In genomic region chr18:56248613-56249235, GRCh38 we compare ENCODE assay signal across 11 cellular contexts.
DNase-seq lines count a peak whose midpoint lies in the region; ATAC-seq and FAIRE-seq lines count a peak whose summit lies in the region.
"Had no signal": no experiment of that assay in that cellular context is flagged by ENCODE, and none has a peak within 500 bp of the region (broad histone marks: within the 10 kb centered on the region; RNA-seq: fewer than 3 reads in every experiment).

No MANE protein-coding gene starts in this region.

- no peaks in the 10 kb centered on the region for H4K20me1 ChIP-seq in BLaER1 treated with 17β-estradiol and CSF1 and Interleukin-3, amounts not matched to agents 10 nM and 100 nM

- peak overlapping the region in 7 of 11 experiments; percentile 21 to 64 (median 55); a peak in 13 of 22 replicates for H3K4me2 ChIP-seq in BLaER1 treated with 17β-estradiol and CSF1 and Interleukin-3, amounts not matched to agents 10 nM and 100 nM

- no peak overlapping the region for H3K27ac ChIP-seq in BLaER1 treated with 17β-estradiol and CSF1 and Interleukin-3, amounts not matched to agents 10 nM and 100 nM
- H3K27ac ChIP-seq in KOPT-K1 (ENCODE audit: low read depth, low read length, poor library complexity, severe bottlenecking): peak overlapping the region; percentile 40

- no peak for FAIRE-seq in HTR-8/SVneo (lab: Jason Lieb, UNC)
- FAIRE-seq: keratinocyte had no signal

- no peak overlapping the region for H3K4me3 ChIP-seq in BLaER1 treated with 17β-estradiol and CSF1 and Interleukin-3, amounts not matched to agents 10 nM and 100 nM

- H3K27ac Mint-ChIP-seq in activated CD8-positive, alpha-beta memory T cell treated with anti-CD3 and anti-CD28 coated beads, Interleukin-2, amount 10 ng/mL, durations not matched to agents 7 days and 5 days: no peak overlapping the region

- H3K9me3 Mint-ChIP-seq in activated CD8-positive, alpha-beta memory T cell treated with anti-CD3 and anti-CD28 coated beads, Interleukin-2, amount 10 ng/mL, durations not matched to agents 7 days and 5 days (ENCODE audit: low read depth): peaks cover 4% of the 10 kb centered on the region

- no peaks in the 10 kb centered on the region for H3K27me3 ChIP-seq in BLaER1 treated with 17β-estradiol and CSF1 and Interleukin-3, amounts not matched to agents 10 nM and 100 nM

- intact Hi-C loops in left ventricle myocardium superior (cut with micrococcal nuclease): no loop called here

- no peaks in the 10 kb centered on the region for H3K36me3 ChIP-seq in BLaER1 treated with 17β-estradiol and CSF1 and Interleukin-3, amounts not matched to agents 10 nM and 100 nM
- H3K36me3 ChIP-seq in KOPT-K1 (ENCODE audit: insufficient read depth, low read length): no peaks in the 10 kb centered on the region

- no peak overlapping the region for H3K9ac ChIP-seq in BLaER1 treated with 17β-estradiol and CSF1 and Interleukin-3, amounts not matched to agents 10 nM and 100 nM

- H3K4me1 ChIP-seq in BLaER1 treated with 17β-estradiol and CSF1 and Interleukin-3, amounts not matched to agents 10 nM and 100 nM: peaks cover 0 to 13% (median 5%) of the 10 kb centered on the region in 10 experiments; a peak in 10 of 20 replicates

- peaks cover 12 to 16% (median 14%) of the 10 kb centered on the region in 11 experiments; a peak in 18 of 22 replicates for H3K9me3 ChIP-seq in BLaER1 treated with 17β-estradiol and CSF1 and Interleukin-3, amounts not matched to agents 10 nM and 100 nM (replicated peaks in 1 of 11)
- no peaks in the 10 kb centered on the region for H3K9me3 ChIP-seq in KOPT-K1 (ENCODE audit: insufficient read depth, low read length, poor library complexity, severe bottlenecking)

- H3K4me3 Mint-ChIP-seq in activated CD8-positive, alpha-beta memory T cell treated with anti-CD3 and anti-CD28 coated beads, Interleukin-2, amount 10 ng/mL, durations not matched to agents 7 days and 5 days: no peak overlapping the region

- peak; percentile 34 for DNase-seq in GM19240 (ENCODE audit: insufficient read length, low spot score)
- no peak for DNase-seq in HTR-8/SVneo (ENCODE audit: insufficient read length, low spot score)
- DNase-seq in GOT3 (lab: John Stamatoyannopoulos, UW): no peak
- no peak for DNase-seq in activated CD8-positive, alpha-beta memory T cell treated with anti-CD3 and anti-CD28 coated beads, Interleukin-2, amount 10 ng/mL, durations not matched to agents 7 days and 5 days
- DNase-seq in left ventricle myocardium superior: no peak
- DNase-seq: activated gamma-delta T cell, NCI-H1436 treated with DMSO at 0.1 percent for 48 hours had no signal

- H3K36me3 Mint-ChIP-seq in activated CD8-positive, alpha-beta memory T cell treated with anti-CD3 and anti-CD28 coated beads, Interleukin-2, amount 10 ng/mL, durations not matched to agents 7 days and 5 days: no peaks in the 10 kb centered on the region

- CTCF ChIA-PET in activated CD8-positive, alpha-beta memory T cell treated with anti-CD3 and anti-CD28 coated beads, Interleukin-2, amount 10 ng/mL, durations not matched to agents 7 days and 5 days (lab: Charles Lee): no interaction called here

- ATAC-seq in HG02870 (IDR thresholded peaks at IDR 0.05; ENCODE audit: unreplicated experiment) (peak; percentile 77), left ventricle myocardium superior (no peak)
- ATAC-seq in activated CD8-positive, alpha-beta memory T cell treated with anti-CD3 and anti-CD28 coated beads, Interleukin-2, amount 10 ng/mL, durations not matched to agents 7 days and 5 days: no peak

- no peaks in the 10 kb centered on the region for H3K4me1 Mint-ChIP-seq in activated CD8-positive, alpha-beta memory T cell treated with anti-CD3 and anti-CD28 coated beads, Interleukin-2, amount 10 ng/mL, durations not matched to agents 7 days and 5 days

- no peaks in the 10 kb centered on the region for H3K27me3 Mint-ChIP-seq in activated CD8-positive, alpha-beta memory T cell treated with anti-CD3 and anti-CD28 coated beads, Interleukin-2, amount 10 ng/mL, durations not matched to agents 7 days and 5 days
